7 cellular contexts compared by ENCODE assay signal in genomic region chr14:99273724-99274345, GRCh38. TPM values are rescaled to one million over a fixed set of nuclear protein-coding genes. Genes with fewer than 3 reads are reported as not detected.
DNase-seq lines count a peak whose midpoint lies in the region; TF ChIP-seq lines count a peak whose summit lies in the region.

No MANE protein-coding gene starts in this region.

- in situ Hi-C loops in HAP-1 (cut with MboI; ENCODE audit: low sequenced_read_pairs) = no loop called here

- peaks cover 15% of the 10 kb centered on the region for H3K4me1 ChIP-seq in HAP-1
- peaks cover 20 to 62% (median 26%) of the 10 kb centered on the region in 3 donors for H3K4me1 ChIP-seq in esophagus squamous epithelium

- H3K9ac ChIP-seq in SK-N-MC (ENCODE audit: insufficient read length) = peak overlapping the region; percentile 69

- intact Hi-C loops in esophagus squamous epithelium (cut with DNase I) = loop anchor here (10.0 kb wide), 1 partner anchor 1139 kb away; no protein-coding TSS in a partner anchor

- TF ChIP-seq CTCF in esophagus squamous epithelium (IDR thresholded peaks at IDR 0.05) = no peak

- WGBS in esophagus squamous epithelium, 2 donors = 3% methylated on average over 26 of the region's 37 CpGs; no CpG with 5 or more reads in 1 of the 2 donors

- no peaks in the 10 kb centered on the region for H3K36me3 ChIP-seq in HAP-1 (replicated peaks)
- H3K36me3 ChIP-seq in SK-N-MC (ENCODE audit: insufficient read depth, low read length) = peaks cover 6% of the 10 kb centered on the region
- H3K36me3 ChIP-seq in esophagus squamous epithelium = no peaks in the 10 kb centered on the region

- peaks cover 26% of the 10 kb centered on the region for H3K27me3 ChIP-seq in HAP-1 (ENCODE audit: low read depth)
- peaks cover 0 to 79% (median 0%) of the 10 kb centered on the region in 4 donors for H3K27me3 ChIP-seq in esophagus squamous epithelium

- DNase-seq in HAP-1 (ENCODE audit: low spot score in 2 of 2) = peak in 1 of 2 experiments; percentile 41
- no peak for DNase-seq in SK-N-MC (ENCODE audit: low read depth, low spot score)
- no peak for DNase-seq in esophagus squamous epithelium (lab: John Stamatoyannopoulos, UW)
- DNase-seq in C1 segment of cervical spinal cord (lab: John Stamatoyannopoulos, UW) = no peak
- no peak for DNase-seq in anterior cingulate cortex (lab: John Stamatoyannopoulos, UW)
- DNase-seq in dedifferentiated amniotic fluid mesenchymal stem cell (ENCODE audit: extremely low spot score) = no peak

- H3K27ac ChIP-seq in SK-N-MC (peak overlapping the region; percentile 96), esophagus squamous epithelium (peak overlapping the region; percentile 82 to 92 (median 88)), skin epidermis (peak overlapping the region in 20 of 21 experiments; percentile 55 to 99 (median 90))

- H3K9me3 ChIP-seq in HAP-1 (no peaks in the 10 kb centered on the region), SK-N-MC (ENCODE audit: low read depth, low read length) (no peaks in the 10 kb centered on the region), esophagus squamous epithelium (no peaks in the 10 kb centered on the region)

- no peak for TF ChIP-seq POLR2A in esophagus squamous epithelium (IDR thresholded peaks at IDR 0.05)

- H3K4me3 ChIP-seq in HAP-1 (peak overlapping the region; percentile 32), SK-N-MC (peak overlapping the region; percentile 83), esophagus squamous epithelium (peak overlapping the region; percentile 65 to 90 (median 80)), skin epidermis (peak overlapping the region; percentile 39 to 67 (median 57))

RNA-seq across cellular contexts. Expression of gene BCL11B, which starts 1.8 kb away (rescaled TPM):
- 10 to 100 TPM; 10.1 to 19.3 (median 12.9) TPM for total RNA-seq in esophagus squamous epithelium

Comparison
In these comparisons a context has a peak if more than half of its experiments do, and no peak if none do; other contexts are left out.
1. H3K4me3 ChIP-seq: peak in every context shown above with its lines; median percentile 83 in SK-N-MC; 80 in esophagus squamous epithelium; 57 in skin epidermis; 32 in HAP-1.